19 cellular contexts compared by ENCODE assay signal in the genomic region with DNA sequence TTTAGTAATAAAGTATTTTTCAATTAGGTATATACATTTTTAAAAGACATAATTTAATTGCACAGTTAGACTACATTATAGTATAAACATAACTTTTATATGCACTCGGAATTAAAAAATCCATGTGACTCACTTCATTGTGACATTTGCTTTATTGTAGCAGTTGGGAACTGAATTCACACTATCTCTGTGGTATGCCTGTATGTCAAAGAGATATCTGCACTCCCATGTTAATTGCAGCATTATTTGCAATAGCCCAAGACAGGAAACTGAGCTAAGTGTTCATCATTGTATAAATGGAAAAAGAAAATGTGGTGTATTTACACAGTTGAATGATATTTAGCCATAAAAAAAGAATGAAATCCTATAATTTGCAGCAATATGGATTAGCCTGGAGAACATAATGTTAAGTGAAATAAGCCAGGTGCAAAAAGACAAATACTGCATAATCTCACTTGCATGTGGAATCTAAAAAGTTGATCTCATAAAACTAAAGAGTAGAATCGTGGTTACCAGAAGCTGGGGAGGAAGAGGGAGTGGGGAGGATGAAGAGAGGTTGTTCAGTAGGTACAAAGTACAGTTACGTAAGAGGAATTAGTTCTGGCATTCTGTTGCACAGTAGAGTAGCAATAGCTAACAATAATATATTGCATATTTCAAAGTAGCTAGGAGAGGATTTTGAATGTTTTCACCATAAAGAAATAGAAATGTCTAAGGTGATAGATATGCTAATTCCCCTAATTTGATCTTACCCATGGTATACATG.
DNase-seq lines count a peak whose midpoint lies in the region; ATAC-seq and TF ChIP-seq lines count a peak whose summit lies in the region.
"Had no signal": no experiment of that assay in that cellular context is flagged by ENCODE, and none has a peak within 500 bp of the region (broad histone marks: within the 10 kb centered on the region; RNA-seq: fewer than 3 reads in every experiment).

No MANE protein-coding gene starts in this region.

- WGBS in right lobe of liver (ENCODE audit: insufficient coverage, low coverage, low lambda C conversion rate, missing lambda C conversion rate): 36% methylated on average over 3 of the region's 3 CpGs

- H3K27me3 ChIP-seq in GM23338 (ENCODE audit: insufficient read depth): no peaks in the 10 kb centered on the region
- H3K27me3 ChIP-seq in right lobe of liver: no peaks in the 10 kb centered on the region
- H3K27me3 ChIP-seq in CD8-positive, alpha-beta memory T cell (ENCODE audit: insufficient read depth, low read length, poor library complexity, severe bottlenecking): no peaks in the 10 kb centered on the region

- no peaks in the 10 kb centered on the region for H3K79me2 ChIP-seq in GM23338 (replicated peaks; ENCODE audit: insufficient read depth)

- TF ChIP-seq POLR2A in right lobe of liver (IDR thresholded peaks at IDR 0.05): no peak

- TF ChIP-seq CTCF in GM23338 (conservative IDR thresholded peaks at IDR 0.05; ENCODE audit: low read depth in 2 of 2): no peak
- TF ChIP-seq CTCF in WTC11 (IDR thresholded peaks at IDR 0.05): no peak
- TF ChIP-seq CTCF in right lobe of liver (IDR thresholded peaks at IDR 0.05): no peak
- TF ChIP-seq CTCF in CD14-positive monocyte (IDR thresholded peaks at IDR 0.05): no peak

- H3K27ac Mint-ChIP-seq in GM23338 (peak overlapping the region; percentile 36; the same call in 1 of the 2 replicates), WTC11 (no peak overlapping the region), CD14-positive monocyte (no peak overlapping the region)
- no peak overlapping the region for H3K27ac Mint-ChIP-seq in CD8-positive, alpha-beta memory T cell
- H3K27ac Mint-ChIP-seq: CD4-positive, CD25-positive, alpha-beta regulatory T cell; T-helper 1 cell treated with Interleukin-12 subunit alpha and Interleukin-12 subunit beta and Interleukin-4 antibody, amounts not matched to agents 30 μg/mL and 1 μg/mL, for 36 hours had no signal

- POLR2A ChIA-PET in WTC11 (lab: Charles Lee): no interaction called here
- POLR2A ChIA-PET in CD8-positive, alpha-beta memory T cell (lab: Charles Lee): no interaction called here

- H3K27me3 Mint-ChIP-seq in GM23338 (ENCODE audit: insufficient read depth, low read depth, poor library complexity): no peaks in the 10 kb centered on the region
- H3K27me3 Mint-ChIP-seq in WTC11 (ENCODE audit: low read depth): no peaks in the 10 kb centered on the region
- H3K27me3 Mint-ChIP-seq in CD14-positive monocyte (ENCODE audit: low read depth in 3 of 3): no peaks in the 10 kb centered on the region
- peaks cover 4 to 6% of the 10 kb centered on the region in 2 donors for H3K27me3 Mint-ChIP-seq in CD8-positive, alpha-beta memory T cell

- H3K27ac ChIP-seq in GM23338 (ENCODE audit: low read depth): no peak overlapping the region
- no peak overlapping the region for H3K27ac ChIP-seq in right lobe of liver
- H3K27ac ChIP-seq in substantia nigra (ENCODE audit: low read depth, low read length, poor library complexity, severe bottlenecking): no peak overlapping the region
- no peak overlapping the region for H3K27ac ChIP-seq in CD8-positive, alpha-beta memory T cell (ENCODE audit: low read depth, low read length)

- no peaks in the 10 kb centered on the region for H4K20me1 ChIP-seq in GM23338 (replicated peaks; ENCODE audit: insufficient read depth)

- H3K4me3 Mint-ChIP-seq in GM23338: no peak overlapping the region
- no peak overlapping the region for H3K4me3 Mint-ChIP-seq in WTC11
- H3K4me3 Mint-ChIP-seq in CD14-positive monocyte: no peak overlapping the region
- H3K4me3 Mint-ChIP-seq in CD8-positive, alpha-beta memory T cell: no peak overlapping the region
- H3K4me3 Mint-ChIP-seq: CD4-positive, CD25-positive, alpha-beta regulatory T cell; T-helper 1 cell treated with Interleukin-12 subunit alpha and Interleukin-12 subunit beta and Interleukin-4 antibody, amounts not matched to agents 30 μg/mL and 1 μg/mL, for 36 hours had no signal

- no peaks in the 10 kb centered on the region for H3K9me2 ChIP-seq in GM23338 (ENCODE audit: insufficient read depth)

- no peak overlapping the region for H3K4me2 ChIP-seq in GM23338

- no peaks in the 10 kb centered on the region for H3K9me3 ChIP-seq in right lobe of liver
- no peaks in the 10 kb centered on the region for H3K9me3 ChIP-seq in CD8-positive, alpha-beta memory T cell (ENCODE audit: low read length)

- H3K4me3 ChIP-seq in GM23338 (no peak overlapping the region), right lobe of liver (no peak overlapping the region)
- H3K4me3 ChIP-seq in CD8-positive, alpha-beta memory T cell (ENCODE audit: low read length): no peak overlapping the region

- H3K4me1 ChIP-seq in GM23338 (ENCODE audit: insufficient read depth) (no peaks in the 10 kb centered on the region), right lobe of liver (no peaks in the 10 kb centered on the region)
- H3K4me1 ChIP-seq in CD8-positive, alpha-beta memory T cell (ENCODE audit: insufficient read depth, low read length): no peaks in the 10 kb centered on the region

- H3K9me3 Mint-ChIP-seq in GM23338 (no peaks in the 10 kb centered on the region; the same call in 2 of the 3 replicates), WTC11 (peaks cover 4% of the 10 kb centered on the region; the same call in 1 of the 2 replicates), CD14-positive monocyte (peaks cover 0 to 5% (median 1%) of the 10 kb centered on the region in 7 donors)
- H3K9me3 Mint-ChIP-seq in CD8-positive, alpha-beta memory T cell: peaks cover 0 to 3% (median 0%) of the 10 kb centered on the region in 5 donors

- DNase-seq in GM23338 (ENCODE audit: low spot score): no peak
- DNase-seq in NCI-H2081 treated with DMSO at 0.1 percent for 48 hours (lab: John Stamatoyannopoulos, UW): peak; percentile 49
- no peak for DNase-seq in WTC11 (ENCODE audit: low spot score)
- DNase-seq in right lobe of liver: no peak
- DNase-seq in CD14-positive monocyte (ENCODE audit: low spot score): no peak
- no peak for DNase-seq in substantia nigra (lab: John Stamatoyannopoulos, UW)
- DNase-seq in CD8-positive, alpha-beta memory T cell: no peak
- DNase-seq in NCI-H446 treated with DMSO at 0.1 percent for 48 hours (lab: John Stamatoyannopoulos, UW): no peak
- DNase-seq: AML-193; CD4-positive, CD25-positive, alpha-beta regulatory T cell; DMS79; KG1; NCI-H1048; NCI-H1694 treated with DMSO at 0.1 percent for 48 hours; NCI-H2171 treated with DMSO at 0.1 percent for 48 hours; NCI-H510A; OCI-M1; RPMI8226 had no signal

- H3K4me1 Mint-ChIP-seq in GM23338 (no peaks in the 10 kb centered on the region), WTC11 (no peaks in the 10 kb centered on the region), CD14-positive monocyte (no peaks in the 10 kb centered on the region)
- no peaks in the 10 kb centered on the region for H3K4me1 Mint-ChIP-seq in CD8-positive, alpha-beta memory T cell
- H3K4me1 Mint-ChIP-seq: CD4-positive, CD25-positive, alpha-beta regulatory T cell had no signal

- H3K36me3 ChIP-seq in GM23338 (ENCODE audit: insufficient read depth) (no peaks in the 10 kb centered on the region), right lobe of liver (no peaks in the 10 kb centered on the region)
- H3K36me3 ChIP-seq in CD8-positive, alpha-beta memory T cell (ENCODE audit: insufficient read depth, low read length): no peaks in the 10 kb centered on the region

- H3K36me3 Mint-ChIP-seq in GM23338 (ENCODE audit: low read depth) (no peaks in the 10 kb centered on the region), WTC11 (no peaks in the 10 kb centered on the region), CD14-positive monocyte (no peaks in the 10 kb centered on the region)
- peaks cover 0 to 8% (median 0%) of the 10 kb centered on the region in 3 donors for H3K36me3 Mint-ChIP-seq in CD8-positive, alpha-beta memory T cell
- H3K36me3 Mint-ChIP-seq: CD4-positive, CD25-positive, alpha-beta regulatory T cell had no signal

- no peak for ATAC-seq in GM23338
- ATAC-seq in WTC11: no peak
- peak; percentile 55 to 91 (median 86) for ATAC-seq in right lobe of liver

- no peak overlapping the region for H2AFZ ChIP-seq in GM23338

- H3F3A ChIP-seq in GM23338 (replicated peaks; ENCODE audit: low read depth): no peaks in the 10 kb centered on the region

- CTCF ChIA-PET in WTC11 (lab: Charles Lee): no interaction called here
- CTCF ChIA-PET in CD8-positive, alpha-beta memory T cell (lab: Charles Lee): no interaction called here

- intact Hi-C loops in right lobe of liver (cut with DNase I) (no loop called here), CD14-positive monocyte (cut with micrococcal nuclease) (no loop called here)

TF ChIP-seq in GM23338, 12 proteins besides CTCF, POLR2A, EP300 and RAD21 (continues in another document):
- TF ChIP-seq JUNB (IDR thresholded peaks at IDR 0.05; ENCODE audit: unreplicated experiment): no peak

TF ChIP-seq in WTC11, 78 proteins besides CTCF, POLR2A, EP300 and RAD21 (continues in another document):
- TF ChIP-seq, protein P1, sequence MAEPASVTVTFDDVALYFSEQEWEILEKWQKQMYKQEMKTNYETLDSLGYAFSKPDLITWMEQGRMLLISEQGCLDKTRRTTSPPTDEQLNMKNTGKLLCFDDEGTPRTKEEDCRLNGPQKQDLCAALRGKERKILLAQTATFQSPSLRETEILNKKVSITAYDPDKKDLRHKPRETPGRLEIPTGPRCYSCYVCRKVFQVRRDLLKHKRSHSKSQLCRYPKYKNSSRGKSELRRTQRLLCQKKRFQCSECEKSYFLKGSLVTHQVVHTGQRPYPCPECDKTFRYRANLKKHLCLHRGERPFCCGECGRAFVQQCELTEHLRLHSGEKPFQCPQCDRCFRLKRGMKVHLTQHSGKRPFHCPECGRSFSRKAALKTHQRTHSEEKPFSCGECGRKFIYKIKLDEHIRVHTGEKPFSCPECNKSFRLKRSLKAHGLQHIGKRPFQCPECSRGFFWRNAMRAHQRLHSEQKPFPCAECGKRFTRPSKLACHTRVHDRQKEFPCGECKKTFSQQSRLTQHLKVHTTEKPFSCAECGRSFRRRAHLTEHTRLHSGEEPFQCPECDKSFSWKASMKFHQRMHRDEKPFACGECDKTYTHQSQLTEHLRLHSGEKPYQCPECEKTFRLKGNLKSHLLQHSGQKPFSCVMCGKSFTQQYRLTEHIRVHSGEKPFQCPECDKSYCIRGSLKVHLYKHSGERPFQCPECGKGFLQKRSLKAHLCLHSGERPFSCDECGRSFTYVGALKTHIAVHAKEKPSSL (CRISPR knock-in tag; conservative IDR thresholded peaks at IDR 0.05): no peak
- TF ChIP-seq TEAD4 (CRISPR knock-in tag; IDR thresholded peaks at IDR 0.05): no peak

Comparison
In these comparisons a context has a peak if more than half of its experiments do, and no peak if none do; other contexts are left out.
1. ATAC-seq: peak in right lobe of liver (4 of 4); none in GM23338 (single experiment) and WTC11 (single experiment).